ENCODE assay signal across 1 cellular context in genomic region chr15:52010633-52011595, GRCh38.
TF ChIP-seq lines count a peak whose summit lies in the region.

No MANE protein-coding gene starts in this region.

TF ChIP-seq in HepG2, 621 proteins besides CTCF, POLR2A, EP300 and RAD21:
- TF ChIP-seq ZBTB33 (CRISPR knock-in tag; IDR thresholded peaks at IDR 0.05) = peak; percentile 46; the same call in 1 of the 2 replicates
- TF ChIP-seq NFIC (IDR thresholded peaks at IDR 0.05; ENCODE audit: low read length) = no peak
- TF ChIP-seq IRF2 (CRISPR knock-in tag; IDR thresholded peaks at IDR 0.05) = 0 out of 2 replicates have a peak, but pooled peaks have one; percentile 22
- TF ChIP-seq, protein P1, sequence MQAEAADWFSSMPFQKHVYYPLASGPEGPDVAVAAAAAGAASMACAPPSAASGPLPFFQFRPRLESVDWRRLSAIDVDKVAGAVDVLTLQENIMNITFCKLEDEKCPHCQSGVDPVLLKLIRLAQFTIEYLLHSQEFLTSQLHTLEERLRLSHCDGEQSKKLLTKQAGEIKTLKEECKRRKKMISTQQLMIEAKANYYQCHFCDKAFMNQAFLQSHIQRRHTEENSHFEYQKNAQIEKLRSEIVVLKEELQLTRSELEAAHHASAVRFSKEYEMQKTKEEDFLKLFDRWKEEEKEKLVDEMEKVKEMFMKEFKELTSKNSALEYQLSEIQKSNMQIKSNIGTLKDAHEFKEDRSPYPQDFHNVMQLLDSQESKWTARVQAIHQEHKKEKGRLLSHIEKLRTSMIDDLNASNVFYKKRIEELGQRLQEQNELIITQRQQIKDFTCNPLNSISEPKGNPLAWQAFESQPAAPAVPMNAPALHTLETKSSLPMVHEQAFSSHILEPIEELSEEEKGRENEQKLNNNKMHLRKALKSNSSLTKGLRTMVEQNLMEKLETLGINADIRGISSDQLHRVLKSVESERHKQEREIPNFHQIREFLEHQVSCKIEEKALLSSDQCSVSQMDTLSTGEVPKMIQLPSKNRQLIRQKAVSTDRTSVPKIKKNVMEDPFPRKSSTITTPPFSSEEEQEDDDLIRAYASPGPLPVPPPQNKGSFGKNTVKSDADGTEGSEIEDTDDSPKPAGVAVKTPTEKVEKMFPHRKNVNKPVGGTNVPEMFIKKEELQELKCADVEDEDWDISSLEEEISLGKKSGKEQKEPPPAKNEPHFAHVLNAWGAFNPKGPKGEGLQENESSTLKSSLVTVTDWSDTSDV (CRISPR knock-in tag; IDR thresholded peaks at IDR 0.05) = no peak
- TF ChIP-seq HOMEZ (CRISPR knock-in tag; IDR thresholded peaks at IDR 0.05; ENCODE audit: low read depth) = 0 out of 2 replicates have a peak, but pooled peaks have one; percentile 38
- no peak for TF ChIP-seq MYNN (CRISPR knock-in tag; IDR thresholded peaks at IDR 0.05; ENCODE audit: low read depth)
- TF ChIP-seq CREB1 (IDR thresholded peaks at IDR 0.05) = no peak
- 0 out of 2 replicates have a peak, but pooled peaks have one; percentile 21 for TF ChIP-seq CREB1 (CRISPR knock-in tag; IDR thresholded peaks at IDR 0.05)
- TF ChIP-seq, protein P2, sequence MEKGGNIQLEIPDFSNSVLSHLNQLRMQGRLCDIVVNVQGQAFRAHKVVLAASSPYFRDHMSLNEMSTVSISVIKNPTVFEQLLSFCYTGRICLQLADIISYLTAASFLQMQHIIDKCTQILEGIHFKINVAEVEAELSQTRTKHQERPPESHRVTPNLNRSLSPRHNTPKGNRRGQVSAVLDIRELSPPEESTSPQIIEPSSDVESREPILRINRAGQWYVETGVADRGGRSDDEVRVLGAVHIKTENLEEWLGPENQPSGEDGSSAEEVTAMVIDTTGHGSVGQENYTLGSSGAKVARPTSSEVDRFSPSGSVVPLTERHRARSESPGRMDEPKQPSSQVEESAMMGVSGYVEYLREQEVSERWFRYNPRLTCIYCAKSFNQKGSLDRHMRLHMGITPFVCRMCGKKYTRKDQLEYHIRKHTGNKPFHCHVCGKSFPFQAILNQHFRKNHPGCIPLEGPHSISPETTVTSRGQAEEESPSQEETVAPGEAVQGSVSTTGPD (CRISPR knock-in tag; IDR thresholded peaks at IDR 0.05) = no peak
- 0 out of 2 replicates have a peak, but pooled peaks have one; percentile 23 for TF ChIP-seq ZNF724P (CRISPR knock-in tag; IDR thresholded peaks at IDR 0.05; ENCODE audit: borderline replicate concordance)
- TF ChIP-seq BCL6 (CRISPR knock-in tag; IDR thresholded peaks at IDR 0.05) = no peak
- TF ChIP-seq, protein P3, sequence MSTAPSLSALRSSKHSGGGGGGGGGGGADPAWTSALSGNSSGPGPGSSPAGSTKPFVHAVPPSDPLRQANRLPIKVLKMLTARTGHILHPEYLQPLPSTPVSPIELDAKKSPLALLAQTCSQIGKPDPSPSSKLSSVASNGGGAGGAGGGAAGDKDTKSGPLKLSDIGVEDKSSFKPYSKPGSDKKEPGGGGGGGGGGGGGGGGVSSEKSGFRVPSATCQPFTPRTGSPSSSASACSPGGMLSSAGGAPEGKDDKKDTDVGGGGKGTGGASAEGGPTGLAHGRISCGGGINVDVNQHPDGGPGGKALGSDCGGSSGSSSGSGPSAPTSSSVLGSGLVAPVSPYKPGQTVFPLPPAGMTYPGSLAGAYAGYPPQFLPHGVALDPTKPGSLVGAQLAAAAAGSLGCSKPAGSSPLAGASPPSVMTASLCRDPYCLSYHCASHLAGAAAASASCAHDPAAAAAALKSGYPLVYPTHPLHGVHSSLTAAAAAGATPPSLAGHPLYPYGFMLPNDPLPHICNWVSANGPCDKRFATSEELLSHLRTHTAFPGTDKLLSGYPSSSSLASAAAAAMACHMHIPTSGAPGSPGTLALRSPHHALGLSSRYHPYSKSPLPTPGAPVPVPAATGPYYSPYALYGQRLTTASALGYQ (CRISPR knock-in tag; IDR thresholded peaks at IDR 0.05) = 0 out of 2 replicates have a peak, but pooled peaks have one; percentile 29
- TF ChIP-seq HMGA1 (CRISPR knock-in tag; conservative IDR thresholded peaks at IDR 0.05) = no peak
- TF ChIP-seq ZNF644 (CRISPR knock-in tag; IDR thresholded peaks at IDR 0.05; ENCODE audit: low read depth) = 0 out of 2 replicates have a peak, but pooled peaks have one; percentile 11
- TF ChIP-seq ZNF770 (CRISPR knock-in tag; IDR thresholded peaks at IDR 0.05) = peak; percentile 79
- TF ChIP-seq ZFAT (CRISPR knock-in tag; conservative IDR thresholded peaks at IDR 0.05) = no peak
- TF ChIP-seq KLF9 (CRISPR knock-in tag; IDR thresholded peaks at IDR 0.05; ENCODE audit: low read depth) = 0 out of 2 replicates have a peak, but pooled peaks have one; percentile 18
- 0 out of 2 replicates have a peak, but pooled peaks have one; percentile 58 for TF ChIP-seq FOXO4 (CRISPR knock-in tag; conservative IDR thresholded peaks at IDR 0.05)
- TF ChIP-seq ZSCAN30 (CRISPR knock-in tag; IDR thresholded peaks at IDR 0.05) = no peak
- TF ChIP-seq SAP130 (CRISPR knock-in tag; IDR thresholded peaks at IDR 0.05; ENCODE audit: low read depth) = peak; percentile 14; the same call in 1 of the 2 replicates
- peak; percentile 12; the same call in 1 of the 2 replicates for TF ChIP-seq SOX5 (CRISPR knock-in tag; IDR thresholded peaks at IDR 0.05; ENCODE audit: borderline replicate concordance)
- TF ChIP-seq HDAC2 (CRISPR knock-in tag; IDR thresholded peaks at IDR 0.05) = 0 out of 2 replicates have a peak, but pooled peaks have one; percentile 16
- TF ChIP-seq, protein P4, sequence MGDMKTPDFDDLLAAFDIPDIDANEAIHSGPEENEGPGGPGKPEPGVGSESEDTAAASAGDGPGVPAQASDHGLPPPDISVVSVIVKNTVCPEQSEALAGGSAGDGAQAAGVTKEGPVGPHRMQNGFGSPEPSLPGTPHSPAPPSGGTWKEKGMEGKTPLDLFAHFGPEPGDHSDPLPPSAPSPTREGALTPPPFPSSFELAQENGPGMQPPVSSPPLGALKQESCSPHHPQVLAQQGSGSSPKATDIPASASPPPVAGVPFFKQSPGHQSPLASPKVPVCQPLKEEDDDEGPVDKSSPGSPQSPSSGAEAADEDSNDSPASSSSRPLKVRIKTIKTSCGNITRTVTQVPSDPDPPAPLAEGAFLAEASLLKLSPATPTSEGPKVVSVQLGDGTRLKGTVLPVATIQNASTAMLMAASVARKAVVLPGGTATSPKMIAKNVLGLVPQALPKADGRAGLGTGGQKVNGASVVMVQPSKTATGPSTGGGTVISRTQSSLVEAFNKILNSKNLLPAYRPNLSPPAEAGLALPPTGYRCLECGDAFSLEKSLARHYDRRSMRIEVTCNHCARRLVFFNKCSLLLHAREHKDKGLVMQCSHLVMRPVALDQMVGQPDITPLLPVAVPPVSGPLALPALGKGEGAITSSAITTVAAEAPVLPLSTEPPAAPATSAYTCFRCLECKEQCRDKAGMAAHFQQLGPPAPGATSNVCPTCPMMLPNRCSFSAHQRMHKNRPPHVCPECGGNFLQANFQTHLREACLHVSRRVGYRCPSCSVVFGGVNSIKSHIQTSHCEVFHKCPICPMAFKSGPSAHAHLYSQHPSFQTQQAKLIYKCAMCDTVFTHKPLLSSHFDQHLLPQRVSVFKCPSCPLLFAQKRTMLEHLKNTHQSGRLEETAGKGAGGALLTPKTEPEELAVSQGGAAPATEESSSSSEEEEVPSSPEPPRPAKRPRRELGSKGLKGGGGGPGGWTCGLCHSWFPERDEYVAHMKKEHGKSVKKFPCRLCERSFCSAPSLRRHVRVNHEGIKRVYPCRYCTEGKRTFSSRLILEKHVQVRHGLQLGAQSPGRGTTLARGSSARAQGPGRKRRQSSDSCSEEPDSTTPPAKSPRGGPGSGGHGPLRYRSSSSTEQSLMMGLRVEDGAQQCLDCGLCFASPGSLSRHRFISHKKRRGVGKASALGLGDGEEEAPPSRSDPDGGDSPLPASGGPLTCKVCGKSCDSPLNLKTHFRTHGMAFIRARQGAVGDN (CRISPR knock-in tag; IDR thresholded peaks at IDR 0.05) = peak; percentile 6; the same call in 1 of the 2 replicates
- TF ChIP-seq AGO2 (optimal IDR thresholded peaks at IDR 0.05; ENCODE audit: low read depth, low read length) = no peak
- TF ChIP-seq, protein P5, sequence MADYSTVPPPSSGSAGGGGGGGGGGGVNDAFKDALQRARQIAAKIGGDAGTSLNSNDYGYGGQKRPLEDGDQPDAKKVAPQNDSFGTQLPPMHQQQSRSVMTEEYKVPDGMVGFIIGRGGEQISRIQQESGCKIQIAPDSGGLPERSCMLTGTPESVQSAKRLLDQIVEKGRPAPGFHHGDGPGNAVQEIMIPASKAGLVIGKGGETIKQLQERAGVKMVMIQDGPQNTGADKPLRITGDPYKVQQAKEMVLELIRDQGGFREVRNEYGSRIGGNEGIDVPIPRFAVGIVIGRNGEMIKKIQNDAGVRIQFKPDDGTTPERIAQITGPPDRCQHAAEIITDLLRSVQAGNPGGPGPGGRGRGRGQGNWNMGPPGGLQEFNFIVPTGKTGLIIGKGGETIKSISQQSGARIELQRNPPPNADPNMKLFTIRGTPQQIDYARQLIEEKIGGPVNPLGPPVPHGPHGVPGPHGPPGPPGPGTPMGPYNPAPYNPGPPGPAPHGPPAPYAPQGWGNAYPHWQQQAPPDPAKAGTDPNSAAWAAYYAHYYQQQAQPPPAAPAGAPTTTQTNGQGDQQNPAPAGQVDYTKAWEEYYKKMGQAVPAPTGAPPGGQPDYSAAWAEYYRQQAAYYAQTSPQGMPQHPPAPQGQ (CRISPR knock-in tag; IDR thresholded peaks at IDR 0.05; ENCODE audit: borderline replicate concordance) = peak; percentile 59; the same call in 1 of the 2 replicates
- TF ChIP-seq ZBTB20 (CRISPR knock-in tag; IDR thresholded peaks at IDR 0.05; ENCODE audit: borderline replicate concordance, low read depth) = 0 out of 2 replicates have a peak, but pooled peaks have one; percentile 48
- TF ChIP-seq FOSL2 (CRISPR knock-in tag; IDR thresholded peaks at IDR 0.05) = peak; percentile 71
- TF ChIP-seq RFX5 (IDR thresholded peaks at IDR 0.05; ENCODE audit: low read depth, low read length) = no peak
- TF ChIP-seq TSC22D2 (CRISPR knock-in tag; IDR thresholded peaks at IDR 0.05; ENCODE audit: borderline replicate concordance) = no peak
- 0 out of 2 replicates have a peak, but pooled peaks have one; percentile 44 for TF ChIP-seq ZMYM2 (CRISPR knock-in tag; IDR thresholded peaks at IDR 0.05)
TF ChIP-seq in HepG2: peak in this region for 18.
